Comparison of ENCODE assay signal across 8 cellular contexts in the genomic region with DNA sequence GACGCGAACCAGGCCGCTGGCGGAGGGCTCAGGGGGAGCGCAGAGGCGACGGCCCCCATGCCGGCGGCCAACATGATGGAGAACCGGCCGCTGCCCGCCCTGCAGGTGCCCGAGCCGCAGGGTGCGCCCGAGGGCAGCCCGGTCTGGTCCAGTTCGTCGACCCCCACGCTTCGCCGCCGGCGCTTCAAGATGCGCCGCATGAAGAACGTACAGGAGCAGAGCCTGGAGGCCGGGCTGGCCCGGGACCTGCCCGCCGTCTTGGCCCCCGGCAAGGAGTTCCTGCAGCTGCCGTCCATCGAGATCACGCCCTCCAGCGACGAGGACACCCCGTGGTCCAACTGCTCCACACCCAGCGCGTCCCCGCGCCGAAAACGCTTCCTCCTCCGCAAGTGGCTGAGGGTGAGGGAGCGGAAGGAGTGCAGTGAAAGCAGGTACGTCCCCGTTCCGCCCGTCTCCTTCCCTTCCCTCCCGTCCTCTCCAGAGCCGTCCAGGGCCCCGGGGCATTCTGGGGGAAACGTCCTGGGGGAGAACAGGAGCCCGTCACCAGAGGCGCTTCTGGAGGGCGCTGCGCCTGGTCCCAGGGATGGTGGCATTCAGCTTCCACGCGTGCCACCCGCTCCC. TPM values are rescaled to one million over a fixed set of nuclear protein-coding genes. Genes with fewer than 3 reads are reported as not detected.
DNase-seq lines count a peak whose midpoint lies in the region; ATAC-seq, FAIRE-seq and TF ChIP-seq lines count a peak whose summit lies in the region.

No MANE protein-coding gene starts in this region.

- in situ Hi-C loops in HAP-1 (cut with MboI; ENCODE audit: low sequenced_read_pairs): loop anchor here (25.0 kb wide), 1 partner anchor 1206 kb away; no protein-coding TSS in a partner anchor

- peak overlapping the region; percentile 68 for H3K4me3 ChIP-seq in HAP-1
- H3K4me3 ChIP-seq in neuron (ENCODE audit: low read length): peak overlapping the region; percentile 48

- H3K36me3 ChIP-seq in HAP-1 (replicated peaks) (peaks cover 4% of the 10 kb centered on the region; the same call in 1 of the 2 replicates), neuron (ENCODE audit: insufficient read depth, low read length) (no peaks in the 10 kb centered on the region)

- no peaks in the 10 kb centered on the region for H3K27me3 ChIP-seq in HAP-1 (ENCODE audit: low read depth)
- H3K27me3 ChIP-seq in neuron (ENCODE audit: insufficient read depth, low read length): peaks cover 56% of the 10 kb centered on the region

- H3K4me3 Mint-ChIP-seq in activated T-cell treated with anti-CD3 and anti-CD28 coated beads, Interleukin-2, amount 50 U/mL, for 4 hours: peak overlapping the region; percentile 87
- peak overlapping the region; percentile 91 for H3K4me3 Mint-ChIP-seq in type B pancreatic cell

- peak; percentile 57 to 60 for ATAC-seq in activated T-cell treated with anti-CD3 and anti-CD28 coated beads, Interleukin-2, amount 50 U/mL, for 4 hours

- H3K27ac Mint-ChIP-seq in type B pancreatic cell: no peak overlapping the region

- H3K9me3 ChIP-seq in HAP-1 (no peaks in the 10 kb centered on the region), neuron (ENCODE audit: low read length) (no peaks in the 10 kb centered on the region)

- peaks cover 22% of the 10 kb centered on the region for H3K4me1 Mint-ChIP-seq in activated T-cell treated with anti-CD3 and anti-CD28 coated beads, Interleukin-2, amount 50 U/mL, for 4 hours (ENCODE audit: low read depth)
- H3K4me1 Mint-ChIP-seq in type B pancreatic cell (ENCODE audit: unreplicated experiment): peaks cover 32% of the 10 kb centered on the region

- no peak for TF ChIP-seq CTCF in type B pancreatic cell (conservative IDR thresholded peaks at IDR 0.05)

- H3K27me3 Mint-ChIP-seq in activated T-cell treated with anti-CD3 and anti-CD28 coated beads, Interleukin-2, amount 50 U/mL, for 4 hours (ENCODE audit: low read depth): no peaks in the 10 kb centered on the region
- H3K27me3 Mint-ChIP-seq in type B pancreatic cell: peaks cover 54% of the 10 kb centered on the region

- H2AFZ ChIP-seq in neuron (ENCODE audit: low read depth, low read length): peak overlapping the region; percentile 95

- FAIRE-seq in frontal cortex (lab: Jason Lieb, UNC): no peak

- no peaks in the 10 kb centered on the region for H3K9me3 Mint-ChIP-seq in activated T-cell treated with anti-CD3 and anti-CD28 coated beads, Interleukin-2, amount 50 U/mL, for 4 hours
- H3K9me3 Mint-ChIP-seq in type B pancreatic cell: no peaks in the 10 kb centered on the region

- H3K4me1 ChIP-seq in HAP-1 (peaks cover 29% of the 10 kb centered on the region), neuron (ENCODE audit: insufficient read depth, low read length) (peaks cover 6% of the 10 kb centered on the region)

- H3K36me3 Mint-ChIP-seq in activated T-cell treated with anti-CD3 and anti-CD28 coated beads, Interleukin-2, amount 50 U/mL, for 4 hours (ENCODE audit: insufficient read depth): no peaks in the 10 kb centered on the region
- no peaks in the 10 kb centered on the region for H3K36me3 Mint-ChIP-seq in type B pancreatic cell

- peak; percentile 79 for DNase-seq in EL
- DNase-seq in HAP-1 (ENCODE audit: low spot score in 2 of 2): peak; percentile 50 to 84
- DNase-seq in NCI-H69 (lab: John Stamatoyannopoulos, UW): peak; percentile 89
- DNase-seq in activated T-cell treated with anti-CD3 and anti-CD28 coated beads, Interleukin-2, amount 50 U/mL, for 4 hours: peak; percentile 40
- DNase-seq in frontal cortex (ENCODE audit: low spot score in 2 of 2): peak; percentile 29 to 30
- DNase-seq in type B pancreatic cell (ENCODE audit: extremely low spot score, unreplicated experiment): peak; percentile 73
- DNase-seq in OCI-M2 (lab: John Stamatoyannopoulos, UW; ENCODE audit: unreplicated experiment): no peak

RNA-seq across cellular contexts. Expression of a gene that starts 0.8 kb away (rescaled TPM):
- total RNA-seq in activated T-cell treated with anti-CD3 and anti-CD28 coated beads, Interleukin-2, amount 50 U/mL, for 4 hours: 10 to 100 TPM; 20.2 to 24.4 (median 23.7) TPM
- 39.9 TPM for total RNA-seq in frontal cortex
- 2.6 and 15.2 TPM in 2 replicates for total RNA-seq in type B pancreatic cell (ENCODE audit: low replicate concordance)
